Comparison of ENCODE assay signal across 1 cellular context in genomic region chr9:108186996-108187395, GRCh38.
TF ChIP-seq lines count a peak whose summit lies in the region.

No MANE protein-coding gene starts in this region.

TF ChIP-seq in SK-N-SH treated with all-trans-retinoic acid at 6 μM for 48 hours, 23 proteins besides CTCF, POLR2A, EP300 and RAD21 (continued from another document):
- TF ChIP-seq TSHZ2 (CRISPR knock-in tag; IDR thresholded peaks at IDR 0.05) (no peak), ZFP3 (CRISPR knock-in tag; IDR thresholded peaks at IDR 0.05) (no peak), TCF4 (CRISPR knock-in tag; IDR thresholded peaks at IDR 0.05; ENCODE audit: borderline replicate concordance) (no peak), CSDC2 (CRISPR knock-in tag; IDR thresholded peaks at IDR 0.05) (no peak), OSR1 (CRISPR knock-in tag; IDR thresholded peaks at IDR 0.05) (no peak), ZNF70 (CRISPR knock-in tag; IDR thresholded peaks at IDR 0.05) (no peak), ISL1 (CRISPR knock-in tag; IDR thresholded peaks at IDR 0.05) (no peak), SNAI2 (CRISPR knock-in tag; IDR thresholded peaks at IDR 0.05) (no peak), TOX (CRISPR knock-in tag; IDR thresholded peaks at IDR 0.05; ENCODE audit: borderline replicate concordance) (no peak), GLIS3 (CRISPR knock-in tag; IDR thresholded peaks at IDR 0.05) (no peak), ZNF565 (CRISPR knock-in tag; conservative IDR thresholded peaks at IDR 0.05; ENCODE audit: low read depth) (no peak), ZNF8 (CRISPR knock-in tag; IDR thresholded peaks at IDR 0.05) (no peak), RARB (CRISPR knock-in tag; IDR thresholded peaks at IDR 0.05) (no peak), ARNTL (CRISPR knock-in tag; IDR thresholded peaks at IDR 0.05; ENCODE audit: borderline replicate concordance, low read depth) (no peak), PPARA (CRISPR knock-in tag; IDR thresholded peaks at IDR 0.05; ENCODE audit: borderline replicate concordance) (no peak)
- TF ChIP-seq, protein P1, sequence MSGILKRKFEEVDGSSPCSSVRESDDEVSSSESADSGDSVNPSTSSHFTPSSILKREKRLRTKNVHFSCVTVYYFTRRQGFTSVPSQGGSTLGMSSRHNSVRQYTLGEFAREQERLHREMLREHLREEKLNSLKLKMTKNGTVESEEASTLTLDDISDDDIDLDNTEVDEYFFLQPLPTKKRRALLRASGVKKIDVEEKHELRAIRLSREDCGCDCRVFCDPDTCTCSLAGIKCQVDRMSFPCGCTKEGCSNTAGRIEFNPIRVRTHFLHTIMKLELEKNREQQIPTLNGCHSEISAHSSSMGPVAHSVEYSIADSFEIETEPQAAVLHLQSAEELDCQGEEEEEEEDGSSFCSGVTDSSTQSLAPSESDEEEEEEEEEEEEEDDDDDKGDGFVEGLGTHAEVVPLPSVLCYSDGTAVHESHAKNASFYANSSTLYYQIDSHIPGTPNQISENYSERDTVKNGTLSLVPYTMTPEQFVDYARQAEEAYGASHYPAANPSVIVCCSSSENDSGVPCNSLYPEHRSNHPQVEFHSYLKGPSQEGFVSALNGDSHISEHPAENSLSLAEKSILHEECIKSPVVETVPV (CRISPR knock-in tag; IDR thresholded peaks at IDR 0.05): no peak
